In genomic region chr7:28180031-28180363, GRCh38 we compare ENCODE assay signal across 8 cellular contexts. TPM values are rescaled to one million over a fixed set of nuclear protein-coding genes. Genes with fewer than 3 reads are reported as not detected.
DNase-seq lines count a peak whose midpoint lies in the region; ATAC-seq, FAIRE-seq and TF ChIP-seq lines count a peak whose summit lies in the region.

No MANE protein-coding gene starts in this region.

- TF ChIP-seq POLR2A in A549 (IDR thresholded peaks at IDR 0.05; ENCODE audit: low read length) = no peak
- TF ChIP-seq POLR2A in body of pancreas (IDR thresholded peaks at IDR 0.05) = no peak

- H3K36me3 ChIP-seq in HAP-1 (replicated peaks) = no peaks in the 10 kb centered on the region
- H3K36me3 ChIP-seq in body of pancreas (replicated peaks in 1 of 2; ENCODE audit: insufficient read depth in 1 of 2, low read depth in 2 of 2) = no peaks in the 10 kb centered on the region
- no peaks in the 10 kb centered on the region for H3K36me3 ChIP-seq in mesendoderm (ENCODE audit: control insufficient read depth, insufficient read depth, low read length)

- H4K8ac ChIP-seq in mesendoderm (ENCODE audit: low read depth, low read length) = peak overlapping the region; percentile 83

- TF ChIP-seq CTCF in A549 (IDR thresholded peaks at IDR 0.05) (no peak), body of pancreas (IDR thresholded peaks at IDR 0.05) (no peak), osteocyte (IDR thresholded peaks at IDR 0.05) (no peak)

- WGBS in A549 (ENCODE audit: missing lambda C conversion rate) = no CpG with 5 or more reads among the region's 55 CpGs
- WGBS in body of pancreas, 2 donors = no CpG with 5 or more reads among the region's 55 CpGs
- no CpG with 5 or more reads among the region's 55 CpGs for WGBS in mesendoderm (ENCODE audit: extremely low coverage, insufficient coverage, low lambda C conversion rate)

- peaks cover 23% of the 10 kb centered on the region for H3K4me1 Mint-ChIP-seq in osteocyte (ENCODE audit: unreplicated experiment)

- DNase-seq in A549 (ENCODE audit: low read depth in 1 of 2, low spot score in 1 of 2) (no peak), HAP-1 (ENCODE audit: low spot score in 2 of 2) (no peak), body of pancreas (no peak), mesendoderm (no peak), EL (no peak), COR-L47 (lab: John Stamatoyannopoulos, UW) (no peak), osteocyte (ENCODE audit: extremely low spot score, unreplicated experiment) (no peak)

- H3K4me3 Mint-ChIP-seq in osteocyte (ENCODE audit: unreplicated experiment) = no peak overlapping the region

- peak overlapping the region; percentile 29 for H2BK120ac ChIP-seq in mesendoderm (ENCODE audit: low read depth, low read length)

- H3K18ac ChIP-seq in mesendoderm (ENCODE audit: low read length) = peak overlapping the region; percentile 99

- intact Hi-C loops in body of pancreas (cut with DNase I) = no loop called here

- CTCF ChIA-PET in A549 (lab: Yijun Ruan, JAX) = no interaction called here

- H3K27me3 Mint-ChIP-seq in osteocyte (ENCODE audit: unreplicated experiment) = no peaks in the 10 kb centered on the region

- no peaks in the 10 kb centered on the region for H3K27me3 ChIP-seq in HAP-1 (ENCODE audit: low read depth)
- H3K27me3 ChIP-seq in body of pancreas = no peaks in the 10 kb centered on the region
- no peaks in the 10 kb centered on the region for H3K27me3 ChIP-seq in mesendoderm (ENCODE audit: insufficient read depth, low read length, poor library complexity)

- H4K5ac ChIP-seq in mesendoderm (ENCODE audit: low read length) = no peak overlapping the region

- TF ChIP-seq EP300 in A549 (IDR thresholded peaks at IDR 0.05) = no peak

- no peaks in the 10 kb centered on the region for H3K79me2 ChIP-seq in mesendoderm (ENCODE audit: control insufficient read depth, insufficient read depth, low read length)

- H3K9me3 ChIP-seq in A549 (no peaks in the 10 kb centered on the region), HAP-1 (no peaks in the 10 kb centered on the region), body of pancreas (no peaks in the 10 kb centered on the region)

- TF ChIP-seq RAD21 in A549 (conservative IDR thresholded peaks at IDR 0.05 in 1 of 2, IDR thresholded peaks at IDR 0.05 in 1 of 2) = no peak

- in situ Hi-C loops in HAP-1 (cut with MboI; ENCODE audit: low sequenced_read_pairs) = no loop called here

- H3K4me2 ChIP-seq in A549 = peak overlapping the region; percentile 91
- H3K4me2 ChIP-seq in mesendoderm (ENCODE audit: low read length) = no peak overlapping the region

- H3K4me3 ChIP-seq in A549 = peak overlapping the region; percentile 85
- peak overlapping the region; percentile 62 for H3K4me3 ChIP-seq in HAP-1
- H3K4me3 ChIP-seq in body of pancreas = peak overlapping the region; percentile 74 to 79
- H3K4me3 ChIP-seq in mesendoderm (ENCODE audit: low read length) = peak overlapping the region; percentile 17

- H3K36me3 Mint-ChIP-seq in osteocyte (ENCODE audit: unreplicated experiment) = no peaks in the 10 kb centered on the region

- no peak overlapping the region for H3K27ac Mint-ChIP-seq in osteocyte (ENCODE audit: unreplicated experiment)

- H3K4me1 ChIP-seq in A549 (peaks cover 9% of the 10 kb centered on the region), HAP-1 (no peaks in the 10 kb centered on the region), body of pancreas (peaks cover 20% of the 10 kb centered on the region), mesendoderm (ENCODE audit: control insufficient read depth, low read depth, low read length) (no peaks in the 10 kb centered on the region)

- H2BK5ac ChIP-seq in mesendoderm (ENCODE audit: low read length) = no peak overlapping the region

- H2BK15ac ChIP-seq in mesendoderm (replicated peaks; ENCODE audit: low read depth) = peak overlapping the region; percentile 60

- H2AK5ac ChIP-seq in mesendoderm (ENCODE audit: low read length) = no peak overlapping the region

- H3K79me1 ChIP-seq in mesendoderm (ENCODE audit: low read length) = no peaks in the 10 kb centered on the region

- FAIRE-seq in A549 (lab: Jason Lieb, UNC) = no peak

- H3K9ac ChIP-seq in mesendoderm (ENCODE audit: low read length) = no peak overlapping the region

- H3K4ac ChIP-seq in mesendoderm (ENCODE audit: low read depth, low read length) = peak overlapping the region; percentile 84

- peak overlapping the region; percentile 81 to 98 for H3K27ac ChIP-seq in A549
- H3K27ac ChIP-seq in body of pancreas = peak overlapping the region; percentile 48 to 91 (median 80)
- no peak overlapping the region for H3K27ac ChIP-seq in mesendoderm (ENCODE audit: low read depth, low read length)

- H3K23ac ChIP-seq in mesendoderm (ENCODE audit: low read length) = no peak overlapping the region

- POLR2A ChIA-PET in A549 (lab: Yijun Ruan, JAX) = no interaction called here

- H3K56ac ChIP-seq in mesendoderm (ENCODE audit: low read length) = peak overlapping the region; percentile 71

- H3K9me3 Mint-ChIP-seq in osteocyte (ENCODE audit: unreplicated experiment) = no peaks in the 10 kb centered on the region

- ATAC-seq in A549 (peak in 1 of 2 experiments; percentile 49; a peak in 3 of 6 replicates), body of pancreas (no peak), HG03520 (IDR thresholded peaks at IDR 0.05; ENCODE audit: unreplicated experiment) (no peak)

TF ChIP-seq in A549, 52 proteins besides CTCF, POLR2A, EP300 and RAD21:
- TF ChIP-seq MAZ (IDR thresholded peaks at IDR 0.05; ENCODE audit: borderline replicate concordance, low read depth, low read length) (no peak), E2F6 (IDR thresholded peaks at IDR 0.05; ENCODE audit: borderline replicate concordance, low read depth) (no peak), EHF (CRISPR knock-in tag; IDR thresholded peaks at IDR 0.05) (no peak), USF2 (IDR thresholded peaks at IDR 0.05) (no peak), ZC3H11A (IDR thresholded peaks at IDR 0.05) (no peak), BHLHE40 (IDR thresholded peaks at IDR 0.05; ENCODE audit: low read depth, low read length) (no peak), PBX3 (IDR thresholded peaks at IDR 0.05) (no peak), FOSB (CRISPR knock-in tag; IDR thresholded peaks at IDR 0.05) (no peak), CHD2 (IDR thresholded peaks at IDR 0.05; ENCODE audit: low read length, partially characterized antibody) (no peak), CBX8 (IDR thresholded peaks at IDR 0.05) (no peak), RFX5 (IDR thresholded peaks at IDR 0.05) (no peak), ZNF302 (CRISPR knock-in tag; IDR thresholded peaks at IDR 0.05) (no peak), FOSL2 (IDR thresholded peaks at IDR 0.05) (no peak), FOSL2 (CRISPR knock-in tag; IDR thresholded peaks at IDR 0.05) (no peak), NFE2L2 (conservative IDR thresholded peaks at IDR 0.05; ENCODE audit: low read length) (no peak), HES2 (IDR thresholded peaks at IDR 0.05) (no peak)

RNA-seq across cellular contexts. Expression of gene JAZF1, which starts 0.6 kb away (rescaled TPM):
- 1.9 and 2.4 TPM in 2 replicates for polyA plus RNA-seq in A549 (2011; rRNA removed)
- 1.7 TPM in 2 replicates for polyA plus RNA-seq in A549 (2012; cell fraction: cytosol; rRNA removed)
- polyA plus RNA-seq in A549 (2012; cell fraction: nucleus; rRNA removed) = 0.70 and 1.2 TPM in 2 replicates
- 2.6 to 2.8 TPM (median 2.7 TPM) in 3 replicates for polyA plus RNA-seq in A549 (2017; fragmentation: RNase III; extraction: RNeasy Plus Mini Kit Qiagen cat#74134 plus additional on column Dnase treatment)
- polyA minus RNA-seq in A549 (2011; rRNA and poly(A)+ RNA removed) = 0.91 and 2.4 TPM in 2 replicates
- total RNA-seq in body of pancreas = 1 to 10 TPM; 4.0 to 4.9 TPM
- polyA plus RNA-seq in mesendoderm (2013, experiment 1 of 2) = 12.2 TPM
- polyA plus RNA-seq in mesendoderm (2013, experiment 2 of 2) = 11.7 TPM
- total RNA-seq in osteocyte = 17.2 and 19.8 TPM in 2 replicates

Comparison
In these comparisons a context has a peak if more than half of its experiments do, and no peak if none do; other contexts are left out.
1. H3K4me3 ChIP-seq: peak in every context shown above with its lines; median percentile 85 in A549; 76 in body of pancreas; 62 in HAP-1; 17 in mesendoderm.